In genomic region chr14:42000450-42000849, GRCh38 we compare ENCODE assay signal across 31 cellular contexts.
"Had no signal": no experiment of that assay in that cellular context is flagged by ENCODE, and none has a peak within 500 bp of the region (broad histone marks: within the 10 kb centered on the region; RNA-seq: fewer than 3 reads in every experiment).

No MANE protein-coding gene starts in this region.

- H3K9me3 ChIP-seq: colonic mucosa, esophagus muscularis mucosa, gastrocnemius medialis, heart left ventricle, left lung, neutrophil, pancreas, suprapubic skin, transverse colon, upper lobe of right lung, uterus had no signal

- H3K4me3 Mint-ChIP-seq: dendritic cell treated with granulocyte-macrophage colony-stimulating factor and Interleukin-4, amounts not matched to agents 40 ng/mL and 50 ng/mL, for 4 days; endodermal cell; mesothelial cell of epicardium; naive B cell; natural killer cell treated with Interleukin-12 subunit alpha and Interleukin-12 subunit beta and Interleukin-15 and Interleukin-18, amount 100 ng/mL, for 72 hours; neural crest cell; stimulated activated naive CD8-positive, alpha-beta T cell treated with anti-CD3 and anti-CD28 coated beads, Interleukin-15, amount 100 ng/mL, for 72 hours had no signal

- H3K4me1 Mint-ChIP-seq: naive B cell; neural crest cell; stimulated activated naive CD8-positive, alpha-beta T cell treated with anti-CD3 and anti-CD28 coated beads, Interleukin-15, amount 100 ng/mL, for 72 hours had no signal

- H3K4me2 ChIP-seq: hepatocyte, smooth muscle cell had no signal

- H3K9me3 Mint-ChIP-seq: dendritic cell treated with granulocyte-macrophage colony-stimulating factor and Interleukin-4, amounts not matched to agents 40 ng/mL and 50 ng/mL, for 4 days; endodermal cell; mesothelial cell of epicardium; natural killer cell treated with Interleukin-12 subunit alpha and Interleukin-12 subunit beta and Interleukin-15 and Interleukin-18, amount 100 ng/mL, for 72 hours; neural crest cell; stimulated activated naive CD8-positive, alpha-beta T cell treated with anti-CD3 and anti-CD28 coated beads, Interleukin-15, amount 100 ng/mL, for 72 hours had no signal

- H3K4me1 ChIP-seq: colonic mucosa, esophagus muscularis mucosa, gastrocnemius medialis, heart left ventricle, left lung, pancreas, suprapubic skin, transverse colon, upper lobe of right lung, uterus had no signal

- H3K27ac Mint-ChIP-seq: dendritic cell treated with granulocyte-macrophage colony-stimulating factor and Interleukin-4, amounts not matched to agents 40 ng/mL and 50 ng/mL, for 4 days; endodermal cell; mesothelial cell of epicardium; naive B cell; natural killer cell treated with Interleukin-12 subunit alpha and Interleukin-12 subunit beta and Interleukin-15 and Interleukin-18, amount 100 ng/mL, for 72 hours; stimulated activated naive CD8-positive, alpha-beta T cell treated with anti-CD3 and anti-CD28 coated beads, Interleukin-15, amount 100 ng/mL, for 72 hours had no signal

- H3K79me2 ChIP-seq: hepatocyte had no signal

- H3K27me3 Mint-ChIP-seq: dendritic cell treated with granulocyte-macrophage colony-stimulating factor and Interleukin-4, amounts not matched to agents 40 ng/mL and 50 ng/mL, for 4 days; naive B cell; natural killer cell treated with Interleukin-12 subunit alpha and Interleukin-12 subunit beta and Interleukin-15 and Interleukin-18, amount 100 ng/mL, for 72 hours; stimulated activated naive CD8-positive, alpha-beta T cell treated with anti-CD3 and anti-CD28 coated beads, Interleukin-15, amount 100 ng/mL, for 72 hours had no signal

- H3K36me3 Mint-ChIP-seq: mesothelial cell of epicardium; naive B cell; natural killer cell treated with Interleukin-12 subunit alpha and Interleukin-12 subunit beta and Interleukin-15 and Interleukin-18, amount 100 ng/mL, for 72 hours had no signal

- ATAC-seq: gastrocnemius medialis; heart left ventricle; left cardiac atrium; left lung; mucosa of descending colon; natural killer cell treated with Interleukin-12 subunit alpha and Interleukin-12 subunit beta and Interleukin-15 and Interleukin-18, amount 100 ng/mL, for 72 hours; pancreas; sciatic nerve; stimulated activated naive CD8-positive, alpha-beta T cell treated with anti-CD3 and anti-CD28 coated beads, Interleukin-15, amount 100 ng/mL, for 72 hours; upper lobe of right lung had no signal

- H3K36me3 ChIP-seq: colonic mucosa, esophagus muscularis mucosa, gastrocnemius medialis, heart left ventricle, left lung, neutrophil, pancreas, suprapubic skin, transverse colon, upper lobe of right lung, uterus had no signal

- H3K27ac ChIP-seq: colonic mucosa, esophagus muscularis mucosa, gastrocnemius medialis, heart left ventricle, hepatocyte, left lung, neutrophil, pancreas, suprapubic skin, transverse colon, upper lobe of right lung, uterus had no signal

- H3K27me3 ChIP-seq: colonic mucosa, esophagus muscularis mucosa, gastrocnemius medialis, heart left ventricle, hepatocyte, left lung, neutrophil, suprapubic skin, transverse colon, upper lobe of right lung, uterus had no signal

- DNase-seq: colonic mucosa; effector CD8-positive, alpha-beta T cell; endodermal cell; foreskin fibroblast; gastrocnemius medialis; heart left ventricle; left cardiac atrium; left lung; mesenchymal stem cell; mucosa of descending colon; naive B cell; pancreas; stimulated activated CD4-positive, alpha-beta T cell treated with anti-CD3 and anti-CD28 coated beads, Interleukin-12 subunit alpha, Interleukin-12 subunit beta, amount 100 ng/mL, for 4 hours; stimulated activated CD4-positive, alpha-beta T cell treated with anti-CD3 and anti-CD28 coated beads, Interleukin-1b, Interleukin-23, amount 100 ng/mL, for 48 hours; stimulated activated CD4-positive, alpha-beta T cell treated with anti-CD3 and anti-CD28 coated beads, Interleukin-4, amount 100 ng/mL, for 1 hour; stimulated activated CD8-positive, alpha-beta memory T cell treated with anti-CD3 and anti-CD28 coated beads, Interleukin-4, amount 100 ng/mL, for 48 hours; stimulated activated naive CD4-positive, alpha-beta T cell; stimulated activated naive CD8-positive, alpha-beta T cell treated with anti-CD3 and anti-CD28 coated beads, Interleukin-15, amount 100 ng/mL, for 72 hours; transverse colon; upper lobe of right lung; uterus had no signal

- H3K4me3 ChIP-seq: colonic mucosa, esophagus muscularis mucosa, gastrocnemius medialis, heart left ventricle, hepatocyte, left lung, mucosa of descending colon, pancreas, smooth muscle cell, suprapubic skin, transverse colon, upper lobe of right lung, uterus had no signal

- H2AFZ ChIP-seq: hepatocyte had no signal
